Comparison of ENCODE assay signal across 8 cellular contexts in the genomic region with DNA sequence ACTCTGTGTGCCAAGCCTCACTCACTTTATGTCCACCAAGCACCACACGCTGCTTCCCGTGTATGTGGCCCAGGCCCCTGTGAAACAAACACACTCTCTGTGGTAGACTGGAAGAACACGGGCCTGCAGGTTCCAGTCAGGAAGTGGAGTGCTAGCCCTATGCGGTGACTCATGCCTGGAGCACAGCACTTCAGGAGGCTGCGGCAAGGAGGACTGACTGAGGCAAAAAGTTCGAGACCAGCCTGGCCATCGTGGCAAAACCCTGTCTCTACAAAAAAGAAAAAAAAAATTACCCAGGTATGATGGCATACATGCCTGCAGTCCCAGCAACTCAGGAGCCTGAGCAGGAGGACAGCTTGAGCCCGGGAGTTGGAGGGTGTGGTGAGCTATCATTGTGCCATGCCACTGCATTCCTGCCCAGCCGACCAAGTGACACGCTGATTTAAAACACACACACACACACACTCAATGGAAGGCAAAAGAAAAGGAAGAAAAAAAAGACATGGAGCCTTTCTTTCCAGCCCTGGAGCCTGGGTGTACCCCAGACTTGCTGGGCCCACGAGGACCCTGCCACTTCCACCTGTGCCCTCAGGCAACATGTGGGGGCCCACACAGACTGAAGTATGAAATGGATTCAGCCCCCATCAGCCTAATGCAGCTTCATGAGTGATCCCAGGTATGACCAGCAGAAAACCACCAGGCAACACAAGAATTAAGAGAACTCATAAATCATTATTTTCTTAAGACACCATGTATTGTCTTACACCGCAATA.
A peak's percentile ranks its signal among the peaks of the same experiment; 100 is the strongest.
DNase-seq lines count a peak whose midpoint lies in the region; ATAC-seq, FAIRE-seq and TF ChIP-seq lines count a peak whose summit lies in the region.

No MANE protein-coding gene starts in this region.

- H3K27ac ChIP-seq in pancreas (peak overlapping the region in 3 of 4 donors; percentile 11 to 50 (median 48)), MM.1S (ENCODE audit: low read length) (no peak overlapping the region)

- POLR2A ChIA-PET in WTC11 (lab: Charles Lee) = no interaction called here

- H3K4me1 ChIP-seq in pancreas (peaks cover 29 to 54% (median 52%) of the 10 kb centered on the region in 3 donors), MM.1S (ENCODE audit: low read length) (no peaks in the 10 kb centered on the region)

- no peak for FAIRE-seq in pancreas (lab: Jason Lieb, UNC)

- H3K9me3 Mint-ChIP-seq in WTC11 = no peaks in the 10 kb centered on the region

- no peaks in the 10 kb centered on the region for H3K27me3 Mint-ChIP-seq in WTC11 (ENCODE audit: low read depth)

- 33 to 34% methylated on average over 12 of the region's 12 CpGs for WGBS in pancreas, 2 donors

- H3K9me2 ChIP-seq in MM.1S (replicated peaks; ENCODE audit: insufficient read depth, low read length) = no peaks in the 10 kb centered on the region

- peaks cover 74% of the 10 kb centered on the region for H3K4me1 Mint-ChIP-seq in WTC11

- H3K79me2 ChIP-seq in MM.1S (ENCODE audit: low read length) = peaks cover 96% of the 10 kb centered on the region

- intact Hi-C loops in pancreas (cut with DNase I) = no loop called here

- peaks cover 19% of the 10 kb centered on the region for H4K20me1 ChIP-seq in MM.1S (ENCODE audit: insufficient read depth, low read length)

- H3K27ac Mint-ChIP-seq in WTC11 = peak overlapping the region; percentile 98

- CTCF ChIA-PET in WTC11 (lab: Charles Lee) = interaction anchor here (1.1 to 2.2 kb wide), 3 partner anchors 10 to 75 kb away, joined by 3 to 10 read pairs (median 6); no protein-coding TSS in a partner anchor

- H3K36me3 Mint-ChIP-seq in WTC11 = no peaks in the 10 kb centered on the region; the same call in 1 of the 2 replicates

- H3F3A ChIP-seq in MM.1S (ENCODE audit: insufficient read depth, low read length) = no peaks in the 10 kb centered on the region

- H3K4me2 ChIP-seq in MM.1S (ENCODE audit: low read depth, low read length) = no peak overlapping the region

- peak overlapping the region; percentile 44 for H3K4me3 ChIP-seq in epithelial cell of esophagus (ENCODE audit: low read length)
- H3K4me3 ChIP-seq in pancreas = no peak overlapping the region
- no peak overlapping the region for H3K4me3 ChIP-seq in MM.1S (ENCODE audit: low read length)

- no peak for TF ChIP-seq CTCF in WTC11 (IDR thresholded peaks at IDR 0.05)
- TF ChIP-seq CTCF in epithelial cell of esophagus (IDR thresholded peaks at IDR 0.05; ENCODE audit: insufficient read depth, low read depth, low read length, missing control alignments) = no peak
- TF ChIP-seq CTCF in pancreas (IDR thresholded peaks at IDR 0.05) = no peak
- TF ChIP-seq CTCF in MM.1S (IDR thresholded peaks at IDR 0.05; ENCODE audit: low read length) = no peak

- H3K36me3 ChIP-seq in pancreas (no peaks in the 10 kb centered on the region), MM.1S (replicated peaks; ENCODE audit: insufficient read depth, low read length) (no peaks in the 10 kb centered on the region)

- H3K9ac ChIP-seq in MM.1S (ENCODE audit: low read length) = no peak overlapping the region

- H3K27me3 ChIP-seq in pancreas = no peaks in the 10 kb centered on the region
- H3K27me3 ChIP-seq in MM.1S (replicated peaks; ENCODE audit: insufficient read depth, low read length) = no peaks in the 10 kb centered on the region

- ATAC-seq in WTC11 (peak; percentile 27), pancreas (peak; percentile 62 to 82 (median 70)), HG02970 (IDR thresholded peaks at IDR 0.05; ENCODE audit: low FRiP score, unreplicated experiment) (no peak), HG03442 (IDR thresholded peaks at IDR 0.05; ENCODE audit: unreplicated experiment) (no peak)

- H3K4me3 Mint-ChIP-seq in WTC11 = peak overlapping the region; percentile 40; the same call in 1 of the 2 replicates

- H2AFZ ChIP-seq in MM.1S (ENCODE audit: low read length) = no peak overlapping the region

- DNase-seq in stimulated activated CD4-positive, alpha-beta T cell treated with anti-CD3 and anti-CD28 coated beads, Interleukin-12 subunit alpha, Interleukin-12 subunit beta, amount 100 ng/mL, for 4 hours = peak; percentile 24
- DNase-seq in stimulated activated CD4-positive, alpha-beta T cell treated with anti-CD3 and anti-CD28 coated beads, Interleukin-2, amount 100 ng/mL, for 48 hours = no peak
- DNase-seq in WTC11 (ENCODE audit: low spot score) = no peak
- peak; percentile 88 for DNase-seq in epithelial cell of esophagus (ENCODE audit: low read depth)
- DNase-seq in pancreas = peak in 2 of 6 donors; percentile 47 to 53
- DNase-seq in MM.1S = no peak

- no peaks in the 10 kb centered on the region for H3K9me3 ChIP-seq in pancreas
- H3K9me3 ChIP-seq in MM.1S (replicated peaks; ENCODE audit: insufficient read depth, low read length) = no peaks in the 10 kb centered on the region

TF ChIP-seq in WTC11, 78 proteins besides CTCF, POLR2A, EP300 and RAD21:
- TF ChIP-seq ZNF263 (CRISPR knock-in tag; IDR thresholded peaks at IDR 0.05; ENCODE audit: low read depth) = peak; percentile 83; the same call in 1 of the 2 replicates
- no peak for TF ChIP-seq ERG (CRISPR knock-in tag; IDR thresholded peaks at IDR 0.05)

Comparison
In these comparisons a context has a peak if more than half of its experiments do, and no peak if none do; other contexts are left out.
1. DNase-seq: peak in stimulated activated CD4-positive, alpha-beta T cell treated with anti-CD3 and anti-CD28 coated beads, Interleukin-12 subunit alpha, Interleukin-12 subunit beta, amount 100 ng/mL, for 4 hours (single experiment) and epithelial cell of esophagus (single experiment); none in stimulated activated CD4-positive, alpha-beta T cell treated with anti-CD3 and anti-CD28 coated beads, Interleukin-2, amount 100 ng/mL, for 48 hours (0 of 2), WTC11 (single experiment) and MM.1S (single experiment).
2. ATAC-seq: peak in WTC11 (single experiment) and pancreas (4 of 4); none in HG02970 (single experiment) and HG03442 (single experiment).